1 cellular context compared by ENCODE assay signal in the genomic region with DNA sequence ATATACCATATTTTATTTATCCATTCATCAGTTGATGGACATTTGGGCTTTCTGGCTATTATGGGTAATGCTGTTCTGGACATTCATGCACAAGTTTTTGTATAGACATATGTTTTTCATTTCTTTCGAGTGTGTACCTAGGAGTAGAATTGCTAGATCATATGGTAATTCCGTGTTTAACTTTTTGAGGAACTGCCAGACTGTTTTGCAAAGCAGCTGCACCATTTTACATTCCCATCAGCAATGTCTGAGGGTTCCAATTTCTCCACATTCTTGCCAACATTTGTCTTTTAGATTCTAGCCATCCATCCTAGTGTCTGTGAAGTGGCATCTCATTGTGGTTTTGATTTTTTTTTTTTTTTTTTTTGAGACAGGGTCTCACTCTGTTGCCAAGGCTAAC.
TF ChIP-seq lines count a peak whose summit lies in the region.

No MANE protein-coding gene starts in this region.

TF ChIP-seq in SK-N-SH treated with all-trans-retinoic acid at 6 μM for 48 hours, 23 proteins besides CTCF, POLR2A, EP300 and RAD21 (continued from another document):
- TF ChIP-seq, protein P1, sequence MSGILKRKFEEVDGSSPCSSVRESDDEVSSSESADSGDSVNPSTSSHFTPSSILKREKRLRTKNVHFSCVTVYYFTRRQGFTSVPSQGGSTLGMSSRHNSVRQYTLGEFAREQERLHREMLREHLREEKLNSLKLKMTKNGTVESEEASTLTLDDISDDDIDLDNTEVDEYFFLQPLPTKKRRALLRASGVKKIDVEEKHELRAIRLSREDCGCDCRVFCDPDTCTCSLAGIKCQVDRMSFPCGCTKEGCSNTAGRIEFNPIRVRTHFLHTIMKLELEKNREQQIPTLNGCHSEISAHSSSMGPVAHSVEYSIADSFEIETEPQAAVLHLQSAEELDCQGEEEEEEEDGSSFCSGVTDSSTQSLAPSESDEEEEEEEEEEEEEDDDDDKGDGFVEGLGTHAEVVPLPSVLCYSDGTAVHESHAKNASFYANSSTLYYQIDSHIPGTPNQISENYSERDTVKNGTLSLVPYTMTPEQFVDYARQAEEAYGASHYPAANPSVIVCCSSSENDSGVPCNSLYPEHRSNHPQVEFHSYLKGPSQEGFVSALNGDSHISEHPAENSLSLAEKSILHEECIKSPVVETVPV (CRISPR knock-in tag; IDR thresholded peaks at IDR 0.05): no peak
